ENCODE assay signal across 8 cellular contexts in genomic region chr4:26857278-26858034, GRCh38. TPM values are rescaled to one million over a fixed set of nuclear protein-coding genes. Genes with fewer than 3 reads are reported as not detected.
DNase-seq lines count a peak whose midpoint lies in the region; ATAC-seq and TF ChIP-seq lines count a peak whose summit lies in the region.

No MANE protein-coding gene starts in this region.

- H3K4me1 ChIP-seq in CD8-positive, alpha-beta T cell (ENCODE audit: insufficient read depth, low read length) = peaks cover 31% of the 10 kb centered on the region
- peaks cover 22% of the 10 kb centered on the region for H3K4me1 ChIP-seq in ectodermal cell (ENCODE audit: control insufficient read depth, insufficient read depth, low read length)

- H3K4me3 Mint-ChIP-seq in CD8-positive, alpha-beta T cell = peak overlapping the region; percentile 98
- peak overlapping the region; percentile 86 for H3K4me3 Mint-ChIP-seq in activated CD8-positive, alpha-beta T cell treated with anti-CD3 and anti-CD28 coated beads, Interleukin-2, amount 10 ng/mL, durations not matched to agents 7 days and 5 days

- no peak for TF ChIP-seq CTCF in CD8-positive, alpha-beta T cell (IDR thresholded peaks at IDR 0.05)

- peak overlapping the region; percentile 89 for H3K27ac ChIP-seq in CD8-positive, alpha-beta T cell (ENCODE audit: low read depth, low read length)
- no peak overlapping the region for H3K27ac ChIP-seq in ectodermal cell (ENCODE audit: insufficient read depth, low read depth, low read length, poor library complexity, severe bottlenecking)

- peak; percentile 63 for ATAC-seq in CD8-positive, alpha-beta T cell
- ATAC-seq in GM19452 (IDR thresholded peaks at IDR 0.05; ENCODE audit: unreplicated experiment) (peak; percentile 47), HG03565 (IDR thresholded peaks at IDR 0.05; ENCODE audit: unreplicated experiment) (peak; percentile 50)
- peak; percentile 64 for ATAC-seq in activated CD8-positive, alpha-beta T cell treated with anti-CD3 and anti-CD28 coated beads, Interleukin-2, amount 10 ng/mL, durations not matched to agents 7 days and 5 days

- no peaks in the 10 kb centered on the region for H3K27me3 Mint-ChIP-seq in CD8-positive, alpha-beta T cell (ENCODE audit: low read depth)
- peaks cover 3% of the 10 kb centered on the region for H3K27me3 Mint-ChIP-seq in activated CD8-positive, alpha-beta T cell treated with anti-CD3 and anti-CD28 coated beads, Interleukin-2, amount 10 ng/mL, durations not matched to agents 7 days and 5 days (ENCODE audit: low read depth)

- H3K4me1 Mint-ChIP-seq in CD8-positive, alpha-beta T cell (ENCODE audit: low read depth) = peaks cover 36% of the 10 kb centered on the region
- H3K4me1 Mint-ChIP-seq in activated CD8-positive, alpha-beta T cell treated with anti-CD3 and anti-CD28 coated beads, Interleukin-2, amount 10 ng/mL, durations not matched to agents 7 days and 5 days (ENCODE audit: low read depth) = peaks cover 35% of the 10 kb centered on the region

- WGBS in ectodermal cell, 2 experiments = 1% methylated on average over 65 of the region's 65 CpGs

- H3K4me3 ChIP-seq in CD8-positive, alpha-beta T cell (ENCODE audit: low read depth, low read length) = peak overlapping the region; percentile 93
- peak overlapping the region; percentile 72 for H3K4me3 ChIP-seq in ectodermal cell (ENCODE audit: insufficient read depth, low read depth, low read length)

- H3K36me3 Mint-ChIP-seq in CD8-positive, alpha-beta T cell = peaks cover 19% of the 10 kb centered on the region
- H3K36me3 Mint-ChIP-seq in activated CD8-positive, alpha-beta T cell treated with anti-CD3 and anti-CD28 coated beads, Interleukin-2, amount 10 ng/mL, durations not matched to agents 7 days and 5 days (ENCODE audit: low read depth) = no peaks in the 10 kb centered on the region

- no peaks in the 10 kb centered on the region for H3K9me3 Mint-ChIP-seq in CD8-positive, alpha-beta T cell
- H3K9me3 Mint-ChIP-seq in activated CD8-positive, alpha-beta T cell treated with anti-CD3 and anti-CD28 coated beads, Interleukin-2, amount 10 ng/mL, durations not matched to agents 7 days and 5 days (ENCODE audit: insufficient read depth) = no peaks in the 10 kb centered on the region

- POLR2A ChIA-PET in CD8-positive, alpha-beta T cell (lab: Charles Lee) = interaction anchor here (0.7 to 1.9 kb wide), 7 partner anchors 10 to 1623 kb away, joined by 3 to 10 read pairs (median 4); partner anchors contain the start of genes PI4K2B and TBC1D19
- POLR2A ChIA-PET in activated CD8-positive, alpha-beta T cell treated with anti-CD3 and anti-CD28 coated beads, Interleukin-2, amount 10 ng/mL, durations not matched to agents 7 days and 5 days (lab: Charles Lee) = interaction anchor here (0.6 to 2.7 kb wide), 8 partner anchors 16 to 353 kb away, joined by 3 to 32 read pairs (median 3); partner anchors contain the start of gene TBC1D19

- H3K36me3 ChIP-seq in CD8-positive, alpha-beta T cell (ENCODE audit: insufficient read depth, low read length) = no peaks in the 10 kb centered on the region
- no peaks in the 10 kb centered on the region for H3K36me3 ChIP-seq in ectodermal cell (ENCODE audit: control insufficient read depth, insufficient read depth, low read length)

- no peaks in the 10 kb centered on the region for H3K9me3 ChIP-seq in CD8-positive, alpha-beta T cell (ENCODE audit: low read length)
- H3K9me3 ChIP-seq in ectodermal cell (ENCODE audit: control insufficient read depth, low read length) = no peaks in the 10 kb centered on the region

- H3K27me3 ChIP-seq in CD8-positive, alpha-beta T cell (ENCODE audit: insufficient read depth, low read length) = no peaks in the 10 kb centered on the region
- peaks cover 26% of the 10 kb centered on the region for H3K27me3 ChIP-seq in ectodermal cell (ENCODE audit: control insufficient read depth, insufficient read depth, low read length, poor library complexity, severe bottlenecking)

- peak; percentile 87 to 96 (median 92) for DNase-seq in CD8-positive, alpha-beta T cell
- peak; percentile 44 for DNase-seq in NCI-H82 treated with DMSO at 0.1 percent for 48 hours (lab: John Stamatoyannopoulos, UW; ENCODE audit: unreplicated experiment)
- DNase-seq in activated CD8-positive, alpha-beta T cell treated with anti-CD3 and anti-CD28 coated beads, Interleukin-2, amount 10 ng/mL, durations not matched to agents 7 days and 5 days = peak; percentile 91
- DNase-seq in lung microvascular endothelial cell (ENCODE audit: low read depth in 2 of 2) = peak; percentile 84 to 89
- DNase-seq in stimulated activated CD4-positive, alpha-beta T cell treated with anti-CD3 and anti-CD28 coated beads, TNF-alpha, amount 100 ng/mL, for 24 hours (ENCODE audit: low read depth in 3 of 3) = peak; percentile 80 to 88 (median 86)

- CTCF ChIA-PET in CD8-positive, alpha-beta T cell (lab: Charles Lee) = interaction anchor here (1.5 kb wide), 1 partner anchor 151 kb away, joined by 3 read pairs; no protein-coding TSS in a partner anchor
- CTCF ChIA-PET in activated CD8-positive, alpha-beta T cell treated with anti-CD3 and anti-CD28 coated beads, Interleukin-2, amount 10 ng/mL, durations not matched to agents 7 days and 5 days (lab: Charles Lee) = interaction anchor here (0.7 to 1.6 kb wide), 7 partner anchors 10 to 148 kb away, joined by 3 to 13 read pairs (median 3); no protein-coding TSS in a partner anchor

- H3K27ac Mint-ChIP-seq in CD8-positive, alpha-beta T cell = peak overlapping the region; percentile 99
- peak overlapping the region; percentile 85 for H3K27ac Mint-ChIP-seq in activated CD8-positive, alpha-beta T cell treated with anti-CD3 and anti-CD28 coated beads, Interleukin-2, amount 10 ng/mL, durations not matched to agents 7 days and 5 days

- intact Hi-C loops in CD8-positive, alpha-beta T cell (cut with DNase I, micrococcal nuclease) = loop anchor here (1.0 to 10.0 kb wide), 8 partner anchors 140 to 1623 kb away; partner anchors contain the start of genes PI4K2B (in 2 of the 2), ANAPC4 (in 1 of the 2), SMIM20 (in 1 of the 2) and TBC1D19 (in 1 of the 2)

RNA-seq across cellular contexts. Expression of gene STIM2, which starts 3.2 kb away (rescaled TPM):
- 10 to 100 TPM; 61.1 to 67.0 TPM for total RNA-seq in CD8-positive, alpha-beta T cell
- total RNA-seq in activated CD8-positive, alpha-beta T cell treated with anti-CD3 and anti-CD28 coated beads, Interleukin-2, amount 10 ng/mL, durations not matched to agents 7 days and 5 days = 10 to 100 TPM; 52.3 to 53.3 TPM
- polyA plus RNA-seq in ectodermal cell (2013, experiment 1 of 4) = 30.0 TPM
- polyA plus RNA-seq in ectodermal cell (2013, experiment 2 of 4) = 32.0 TPM
- 20.4 TPM for polyA plus RNA-seq in ectodermal cell (2013, experiment 3 of 4)
- 25.6 TPM for polyA plus RNA-seq in ectodermal cell (2013, experiment 4 of 4)
- 8.9 and 17.3 TPM in 2 replicates for total RNA-seq in lung microvascular endothelial cell
